Comparison of ENCODE assay signal across 23 cellular contexts in the genomic region with DNA sequence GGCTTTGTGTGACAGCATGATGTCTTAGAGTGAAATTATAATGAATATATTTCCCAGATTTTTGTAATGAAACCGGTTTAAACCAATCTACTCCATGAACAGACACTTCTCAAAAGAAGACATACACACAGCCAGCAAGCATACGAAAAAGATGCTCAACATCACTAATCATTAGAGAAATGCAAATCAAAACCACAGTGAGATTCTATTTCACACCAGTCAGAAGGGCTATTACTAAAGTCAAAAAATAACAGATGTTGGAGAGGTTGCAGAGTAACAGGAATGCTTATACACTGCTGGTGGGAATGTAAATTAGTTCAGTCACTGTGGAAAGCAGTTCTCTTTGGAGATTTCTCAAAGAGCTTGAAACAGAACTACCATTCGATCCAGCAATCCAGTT.
A peak's percentile ranks its signal among the peaks of the same experiment; 100 is the strongest.
DNase-seq lines count a peak whose midpoint lies in the region; ATAC-seq and TF ChIP-seq lines count a peak whose summit lies in the region.
"Had no signal": no experiment of that assay in that cellular context is flagged by ENCODE, and none has a peak within 500 bp of the region (broad histone marks: within the 10 kb centered on the region; RNA-seq: fewer than 3 reads in every experiment).

No MANE protein-coding gene starts in this region.

- TF ChIP-seq CTCF in GM12865 (IDR thresholded peaks at IDR 0.05; ENCODE audit: insufficient read depth, low read depth, low read length, missing control alignments) = no peak

- ATAC-seq in GM19025 (IDR thresholded peaks at IDR 0.05; ENCODE audit: low read depth, unreplicated experiment) (peak; percentile 62), GM21381 (IDR thresholded peaks at IDR 0.05; ENCODE audit: unreplicated experiment) (peak; percentile 52), HG03159 (IDR thresholded peaks at IDR 0.05; ENCODE audit: unreplicated experiment) (peak; percentile 44)
- no peak for ATAC-seq in activated naive CD4-positive, alpha-beta T cell treated with anti-CD3 and anti-CD28 coated beads, Interleukin-2, amount 50 U/mL, for 72 hours
- ATAC-seq: stimulated activated naive CD8-positive, alpha-beta T cell treated with anti-CD3 and anti-CD28 coated beads, Interleukin-15, amount 100 ng/mL, for 72 hours had no signal

- H3K9me3 Mint-ChIP-seq in activated naive CD4-positive, alpha-beta T cell treated with anti-CD3 and anti-CD28 coated beads, Interleukin-2, amount 50 U/mL, for 72 hours = peaks cover 5 to 9% of the 10 kb centered on the region in 2 donors
- H3K9me3 Mint-ChIP-seq: activated T-helper 1 cell treated with anti-CD3 and anti-CD28 coated beads, Interleukin-12 subunit alpha, Interleukin-12 subunit beta, Interleukin-2, Interleukin-4 antibody, amounts not matched to agents 30 ng/mL and 10 ng/mL and 1 ng/mL, durations not matched to agents 14 hours and 24 hours and 36 hours; brain had no signal

- DNase-seq in GM12865 (ENCODE audit: low read depth) (peak; percentile 26), middle frontal gyrus (ENCODE audit: extremely low spot score, low spot score) (no peak), ecto neural progenitor cell (ENCODE audit: low spot score) (no peak)
- DNase-seq in activated naive CD4-positive, alpha-beta T cell treated with anti-CD3 and anti-CD28 coated beads, Interleukin-2, amount 50 U/mL, for 72 hours (ENCODE audit: low spot score in 2 of 2) = no peak
- DNase-seq in stimulated activated CD4-positive, alpha-beta T cell treated with anti-CD3 and anti-CD28 coated beads, Interleukin-12 subunit alpha, Interleukin-12 subunit beta, amount 100 ng/mL, for 4 hours = no peak
- DNase-seq: activated CD4-positive, alpha-beta T cell treated with anti-CD3 and anti-CD28 coated beads, Interleukin-2, amount 50 U/mL, for 4 hours; activated CD4-positive, CD25-positive, alpha-beta regulatory T cell; activated CD8-positive, alpha-beta memory T cell treated with anti-CD3 and anti-CD28 coated beads, Interleukin-2, amount 50 U/mL, for 4 hours; activated naive CD4-positive, alpha-beta T cell treated with anti-CD3 and anti-CD28 coated beads for 36 hours; Calu3; DND-41; naive B cell; NCI-H1105 treated with DMSO at 0.1 percent for 48 hours; NCI-H2081 treated with DMSO at 0.1 percent for 48 hours; stimulated activated naive CD8-positive, alpha-beta T cell treated with anti-CD3 and anti-CD28 coated beads, Interleukin-15, amount 100 ng/mL, for 72 hours; T-helper 1 cell had no signal

- no peak overlapping the region for H3K4me3 ChIP-seq in GM12865 (ENCODE audit: low read depth, low read length)
- H3K4me3 ChIP-seq: vagina had no signal

- H3K36me3 Mint-ChIP-seq in activated naive CD4-positive, alpha-beta T cell treated with anti-CD3 and anti-CD28 coated beads, Interleukin-2, amount 50 U/mL, for 72 hours = no peaks in the 10 kb centered on the region
- H3K36me3 Mint-ChIP-seq: brain, CD14-positive monocyte, naive B cell had no signal

- H3K27ac Mint-ChIP-seq in activated naive CD4-positive, alpha-beta T cell treated with anti-CD3 and anti-CD28 coated beads, Interleukin-2, amount 50 U/mL, for 72 hours = no peak overlapping the region
- H3K27ac Mint-ChIP-seq: activated naive CD4-positive, alpha-beta T cell treated with anti-CD3 and anti-CD28 coated beads for 36 hours; activated T-helper 1 cell treated with anti-CD3 and anti-CD28 coated beads, Interleukin-12 subunit alpha, Interleukin-12 subunit beta, Interleukin-2, Interleukin-4 antibody, amounts not matched to agents 30 ng/mL and 10 ng/mL and 1 ng/mL, durations not matched to agents 14 hours and 24 hours and 36 hours; brain; CD14-positive monocyte; stimulated activated naive CD8-positive, alpha-beta T cell treated with anti-CD3 and anti-CD28 coated beads, Interleukin-15, amount 100 ng/mL, for 72 hours had no signal

Comparison
In these comparisons a context has a peak if more than half of its experiments do, and no peak if none do; other contexts are left out.
1. ATAC-seq: peak in GM19025 (single experiment), GM21381 (single experiment) and HG03159 (single experiment); none in activated naive CD4-positive, alpha-beta T cell treated with anti-CD3 and anti-CD28 coated beads, Interleukin-2, amount 50 U/mL, for 72 hours (0 of 2).